Comparison of ENCODE assay signal across 23 cellular contexts in the genomic region with DNA sequence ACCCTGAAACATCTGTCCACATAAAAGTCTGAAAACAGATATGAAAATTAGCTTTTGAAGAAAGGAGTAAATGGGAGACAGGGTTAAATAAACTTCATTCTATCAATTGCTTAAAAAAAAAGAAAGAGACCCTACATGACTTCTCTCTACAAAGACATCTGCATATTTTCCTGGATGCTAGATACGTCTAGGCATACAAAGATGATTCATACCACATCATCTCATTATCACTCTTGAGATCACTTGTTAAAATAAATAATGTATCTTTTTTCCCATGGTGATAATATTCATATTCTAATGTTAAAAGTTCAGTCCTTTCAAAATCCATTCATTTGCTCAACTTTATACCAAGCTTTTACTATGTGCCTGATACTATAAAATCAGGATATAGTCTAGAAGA.
DNase-seq lines count a peak whose midpoint lies in the region; ATAC-seq and TF ChIP-seq lines count a peak whose summit lies in the region.
"Had no signal": no experiment of that assay in that cellular context is flagged by ENCODE, and none has a peak within 500 bp of the region (broad histone marks: within the 10 kb centered on the region; RNA-seq: fewer than 3 reads in every experiment).

No MANE protein-coding gene starts in this region.

- DNase-seq in NCI-H2171 treated with DMSO at 0.1 percent for 48 hours (lab: John Stamatoyannopoulos, UW) (peak; percentile 18), NCI-H2171 (lab: John Stamatoyannopoulos, UW) (no peak), NCI-H226 (peak; percentile 7), astrocyte of the spinal cord (ENCODE audit: low read depth, low spot score) (peak; percentile 16), iris pigment epithelial cell (ENCODE audit: low read depth) (peak; percentile 68), T-helper 1 cell (no peak), NCI-H510A (lab: John Stamatoyannopoulos, UW) (no peak)
- DNase-seq: ACHN; Caco-2; CD4-positive, alpha-beta memory T cell; DND-41; GDM1; MM.1S; NCI-H1092; NCI-H1436 treated with DMSO at 0.1 percent for 48 hours; NCI-H1930; NCI-H345; NCI-H524 treated with DMSO at 0.1 percent for 48 hours; OCI-M1; SJCRH30 had no signal

- no peak for TF ChIP-seq CTCF in astrocyte of the spinal cord (IDR thresholded peaks at IDR 0.05; ENCODE audit: low read depth, low read length)

- H3K4me3 ChIP-seq in astrocyte of the spinal cord (ENCODE audit: low read depth, low read length) = no peak overlapping the region
- H3K4me3 ChIP-seq: BLaER1 treated with 17β-estradiol and CSF1 and Interleukin-3, amounts not matched to agents 10 nM and 100 nM; K562; SJCRH30 had no signal

- no peak for ATAC-seq in HG03565 (IDR thresholded peaks at IDR 0.05; ENCODE audit: unreplicated experiment)
- ATAC-seq: K562 had no signal

- in situ Hi-C loops in astrocyte of the spinal cord (cut with HindIII; ENCODE audit: low sequenced_read_pairs) = no loop called here

Comparison
In these comparisons a context has a peak if more than half of its experiments do, and no peak if none do; other contexts are left out.
1. DNase-seq: peak in NCI-H2171 treated with DMSO at 0.1 percent for 48 hours (single experiment), NCI-H226 (single experiment), astrocyte of the spinal cord (single experiment) and iris pigment epithelial cell (single experiment); none in NCI-H2171 (single experiment), T-helper 1 cell (0 of 5) and NCI-H510A (single experiment).